ENCODE assay signal across 8 cellular contexts in the genomic region with DNA sequence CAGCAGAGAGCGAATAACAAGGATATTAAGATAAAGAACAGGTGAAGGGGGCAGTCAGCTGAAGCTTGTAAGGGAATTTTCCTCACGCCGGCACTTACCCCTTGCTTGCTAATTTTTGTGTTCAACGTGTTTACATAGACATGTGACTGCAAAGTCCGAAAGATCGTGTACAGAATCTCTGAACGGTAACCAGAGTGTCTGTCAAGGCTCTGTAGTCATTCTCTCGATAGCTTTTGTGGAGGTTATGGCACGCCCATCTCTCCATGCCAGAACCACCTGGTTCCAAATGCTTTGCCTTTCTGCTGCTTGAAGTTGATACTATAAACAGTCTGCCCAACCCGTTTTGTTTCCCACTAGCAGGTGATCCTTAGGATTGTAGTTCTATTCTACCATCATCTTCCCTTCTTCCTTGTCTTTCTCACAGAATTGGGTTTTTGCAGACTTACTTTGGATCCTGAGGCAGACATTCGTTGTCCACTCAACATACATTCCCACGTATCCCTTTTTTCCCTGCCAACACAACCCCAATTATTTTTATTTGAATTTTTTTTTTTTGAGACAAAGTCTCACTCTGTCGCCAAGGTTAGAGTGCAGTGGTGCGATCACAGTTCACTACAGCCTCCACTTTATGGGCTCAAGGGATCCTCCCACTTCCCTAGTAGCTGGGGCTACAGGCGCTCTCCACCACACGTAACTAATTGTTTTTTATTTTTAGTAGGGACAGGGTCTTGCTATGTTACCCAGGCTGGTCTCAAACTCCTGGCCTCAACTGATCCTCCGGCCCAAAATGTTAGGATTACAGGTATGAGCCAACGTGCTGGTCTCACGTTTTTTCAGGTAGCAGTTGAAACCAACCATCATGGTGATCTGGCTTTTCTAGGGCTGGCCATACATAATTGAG. TPM values are rescaled to one million over a fixed set of nuclear protein-coding genes. Genes with fewer than 3 reads are reported as not detected.
A peak's percentile ranks its signal among the peaks of the same experiment; 100 is the strongest.
DNase-seq lines count a peak whose midpoint lies in the region; ATAC-seq and TF ChIP-seq lines count a peak whose summit lies in the region.

No MANE protein-coding gene starts in this region.

- WGBS in suprapubic skin: 37% methylated on average over 19 of the region's 19 CpGs

- H3K4me2 ChIP-seq in OCI-LY7 (ENCODE audit: low read length): peak overlapping the region; percentile 91

- H3K27ac Mint-ChIP-seq in CD4-positive, alpha-beta memory T cell: peak overlapping the region; percentile 93 to 100 (median 99)
- H3K27ac Mint-ChIP-seq in brain: peak overlapping the region; percentile 96 to 99 (median 98)

- DNase-seq in CD4-positive, alpha-beta memory T cell: peak in 2 of 5 donors; percentile 49 to 61
- DNase-seq in OCI-LY7 (ENCODE audit: low spot score) (peak; percentile 59), suprapubic skin (ENCODE audit: low spot score in 2 of 2) (peak in 1 of 2 donors; percentile 58), posterior vena cava (ENCODE audit: low spot score) (no peak), omental fat pad (ENCODE audit: low spot score) (no peak)

- POLR2A ChIA-PET in CD4-positive, alpha-beta memory T cell (lab: Charles Lee; ENCODE audit: partially characterized antibody): interaction anchor here (0.9 to 2.7 kb wide), 5 partner anchors 11 to 292 kb away, joined by 3 to 36 read pairs (median 4); a partner anchor contains a TSS
- POLR2A ChIA-PET in OCI-LY7 (lab: Charles Lee): interaction anchor here (0.6 to 2.6 kb wide), 2 partner anchors 11 to 62 kb away, joined by 3 to 10 read pairs; no protein-coding TSS in a partner anchor

- H3K9me3 Mint-ChIP-seq in CD4-positive, alpha-beta memory T cell: no peaks in the 10 kb centered on the region
- H3K9me3 Mint-ChIP-seq in brain: peaks cover 0 to 2% (median 0%) of the 10 kb centered on the region in 5 experiments

- peak overlapping the region; percentile 86 to 98 (median 92) for H3K4me3 Mint-ChIP-seq in CD4-positive, alpha-beta memory T cell
- peak overlapping the region; percentile 95 to 98 (median 95) for H3K4me3 Mint-ChIP-seq in brain

- H3K79me2 ChIP-seq in OCI-LY7 (ENCODE audit: insufficient read depth, low read depth, low read length): peaks cover 44% of the 10 kb centered on the region

- H3K27ac ChIP-seq in CD4-positive, alpha-beta memory T cell (ENCODE audit: low read depth, low read length): peak overlapping the region; percentile 98
- H3K27ac ChIP-seq in OCI-LY7 (ENCODE audit: low read depth, low read length, poor library complexity, severe bottlenecking) (peak overlapping the region; percentile 90), layer of hippocampus (ENCODE audit: low read depth, low read length) (peak overlapping the region; percentile 97), suprapubic skin (peak overlapping the region; percentile 98)

- no peaks in the 10 kb centered on the region for H3K27me3 Mint-ChIP-seq in CD4-positive, alpha-beta memory T cell
- peaks cover 4% of the 10 kb centered on the region for H3K27me3 Mint-ChIP-seq in brain

- intact Hi-C loops in CD4-positive, alpha-beta memory T cell (cut with micrococcal nuclease): loop anchor here (1.0 to 5.0 kb wide), 8 partner anchors 21 to 590 kb away; a partner anchor contains a TSS
- intact Hi-C loops in OCI-LY7 (cut with micrococcal nuclease; ENCODE audit: unreplicated experiment): loop anchor here (1.0 to 2.0 kb wide), 3 partner anchors 29 to 67 kb away; a partner anchor contains a TSS
- intact Hi-C loops in posterior vena cava (cut with DNase I): loop anchor here in 1 of 2 donors (10.0 kb wide), 1 partner anchor 287 kb away; no protein-coding TSS in a partner anchor

- H3K36me3 Mint-ChIP-seq in CD4-positive, alpha-beta memory T cell: peaks cover 7 to 28% of the 10 kb centered on the region in 2 donors
- H3K36me3 Mint-ChIP-seq in brain: peaks cover 31% of the 10 kb centered on the region

- no peak for TF ChIP-seq EP300 in suprapubic skin (IDR thresholded peaks at IDR 0.05)

- no peaks in the 10 kb centered on the region for H3K27me3 ChIP-seq in CD4-positive, alpha-beta memory T cell (ENCODE audit: insufficient read depth, low read length)
- H3K27me3 ChIP-seq in layer of hippocampus (ENCODE audit: control insufficient read depth, insufficient read depth, low read length) (no peaks in the 10 kb centered on the region), suprapubic skin (no peaks in the 10 kb centered on the region)

- TSS peak; percentile 81 for BruUV-seq in OCI-LY7 (replicated peaks; lab: Mats Ljungman, UMichigan)

- H3K36me3 ChIP-seq in CD4-positive, alpha-beta memory T cell (ENCODE audit: insufficient read depth, low read length): no peaks in the 10 kb centered on the region
- H3K36me3 ChIP-seq in OCI-LY7 (ENCODE audit: insufficient read depth, low read length): peaks cover 66% of the 10 kb centered on the region
- H3K36me3 ChIP-seq in suprapubic skin: peaks cover 4% of the 10 kb centered on the region

- H4K20me1 ChIP-seq in OCI-LY7 (ENCODE audit: insufficient read depth, low read length): no peaks in the 10 kb centered on the region

- peaks cover 33% of the 10 kb centered on the region for H3K4me1 ChIP-seq in CD4-positive, alpha-beta memory T cell (ENCODE audit: insufficient read depth, low read length)
- H3K4me1 ChIP-seq in OCI-LY7 (ENCODE audit: insufficient read depth, low read length, poor library complexity, severe bottlenecking) (peaks cover 23% of the 10 kb centered on the region), suprapubic skin (peaks cover 25% of the 10 kb centered on the region)

- peak overlapping the region; percentile 68 to 89 for H3K4me3 ChIP-seq in CD4-positive, alpha-beta memory T cell (ENCODE audit: low read length in 2 of 2)
- H3K4me3 ChIP-seq in OCI-LY7 (ENCODE audit: low read depth, low read length, poor library complexity, severe bottlenecking) (peak overlapping the region; percentile 91), suprapubic skin (peak overlapping the region; percentile 90)

- peak overlapping the region; percentile 32; the same call in 1 of the 2 replicates for H2AFZ ChIP-seq in OCI-LY7 (ENCODE audit: low read length)

- ATAC-seq in GM21423 (IDR thresholded peaks at IDR 0.05; ENCODE audit: unreplicated experiment) (peak; percentile 12), omental fat pad (ENCODE audit: low FRiP score) (no peak)

- no peak for TF ChIP-seq POLR2A in suprapubic skin (IDR thresholded peaks at IDR 0.05)

- H3K4me1 Mint-ChIP-seq in CD4-positive, alpha-beta memory T cell: peaks cover 12 to 42% (median 29%) of the 10 kb centered on the region in 4 donors
- H3K4me1 Mint-ChIP-seq in brain: peaks cover 32% of the 10 kb centered on the region

- no peaks in the 10 kb centered on the region for H3K9me3 ChIP-seq in CD4-positive, alpha-beta memory T cell (ENCODE audit: control insufficient read depth in 1 of 2, low read length in 2 of 2)
- H3K9me3 ChIP-seq in OCI-LY7 (ENCODE audit: low read length) (no peaks in the 10 kb centered on the region), suprapubic skin (no peaks in the 10 kb centered on the region)

- no peaks in the 10 kb centered on the region for H3K9me2 ChIP-seq in OCI-LY7 (ENCODE audit: insufficient read depth, low read length)

- CTCF ChIA-PET in CD4-positive, alpha-beta memory T cell (lab: Charles Lee; ENCODE audit: partially characterized antibody): interaction anchor here (0.7 to 1.7 kb wide), 2 partner anchors 46 to 63 kb away, joined by 3 to 10 read pairs; no protein-coding TSS in a partner anchor
- CTCF ChIA-PET in OCI-LY7 (lab: Charles Lee; ENCODE audit: unreplicated experiment): no interaction called here

- TF ChIP-seq CTCF in OCI-LY7 (conservative IDR thresholded peaks at IDR 0.05; ENCODE audit: low read length) (no peak), brain (conservative IDR thresholded peaks at IDR 0.05) (no peak), suprapubic skin (IDR thresholded peaks at IDR 0.05) (no peak), omental fat pad (IDR thresholded peaks at IDR 0.05) (no peak)

RNA-seq across cellular contexts. Expression of a gene that starts 1.3 kb away (rescaled TPM):
- total RNA-seq in CD4-positive, alpha-beta memory T cell: 100 to 1,000 TPM; 163 to 164 TPM
- polyA plus RNA-seq in CD4-positive, alpha-beta memory T cell: 10 to 100 TPM in 1 of 2 donors, 1 to 10 TPM in 1; 7.9 to 26.7 TPM
- 147 and 192 TPM in 2 replicates for total RNA-seq in OCI-LY7 (2014; rRNA removed; shearing (Covaris generic))
- total RNA-seq in OCI-LY7 (2022) (340 and 344 TPM in 2 replicates), suprapubic skin (100 to 1,000 TPM in 2 of 4 donors, 10 to 100 TPM in 2; 94.5 to 242 (median 111) TPM), posterior vena cava (100 to 1,000 TPM in 1 of 2 donors, 10 to 100 TPM in 1; 87.4 to 125 TPM), omental fat pad (100 to 1,000 TPM; 124 to 147 (median 135) TPM)
- 15.9 TPM for polyA plus RNA-seq in brain (ENCODE audit: insufficient read depth, low read depth, low replicate concordance)
